1 cellular context compared by ENCODE assay signal in genomic region chr19:57947419-57948134, GRCh38.
A peak's percentile ranks its signal among the peaks of the same experiment; 100 is the strongest.
TF ChIP-seq lines count a peak whose summit lies in the region.

ZNF256 (minus strand) TSS chr19:57947706; CDS start chr19:57947474, 232 bp downstream.

TF ChIP-seq in HepG2, 621 proteins besides CTCF, POLR2A, EP300 and RAD21 (continued from another document and continues in another):
- peak; percentile 53; the same call in 1 of the 2 replicates for TF ChIP-seq ZNF362 (CRISPR knock-in tag; IDR thresholded peaks at IDR 0.05; ENCODE audit: borderline replicate concordance)
- TF ChIP-seq ONECUT2 (CRISPR knock-in tag; IDR thresholded peaks at IDR 0.05): no peak
- TF ChIP-seq CREB1 (IDR thresholded peaks at IDR 0.05): peak; percentile 57; the same call in 1 of the 2 replicates
- TF ChIP-seq CREB1 (CRISPR knock-in tag; IDR thresholded peaks at IDR 0.05): peak; percentile 76; the same call in 1 of the 2 replicates
- peak; percentile 55; the same call in 1 of the 2 replicates for TF ChIP-seq DRAP1 (CRISPR knock-in tag; IDR thresholded peaks at IDR 0.05)
- 0 out of 2 replicates have a peak, but pooled peaks have one; percentile 56 for TF ChIP-seq ZKSCAN8 (CRISPR knock-in tag; IDR thresholded peaks at IDR 0.05; ENCODE audit: borderline replicate concordance)
- TF ChIP-seq SALL2 (CRISPR knock-in tag; IDR thresholded peaks at IDR 0.05): peak; percentile 70; the same call in 1 of the 2 replicates
- TF ChIP-seq KDM5B (CRISPR knock-in tag; IDR thresholded peaks at IDR 0.05; ENCODE audit: borderline replicate concordance): no peak; the same call in 1 of the 2 replicates
- 0 out of 2 replicates have a peak, but pooled peaks have one; percentile 23 for TF ChIP-seq ZBTB7B (CRISPR knock-in tag; IDR thresholded peaks at IDR 0.05)
- TF ChIP-seq GATA4 (IDR thresholded peaks at IDR 0.05; ENCODE audit: borderline replicate concordance, low read depth): no peak
- 0 out of 2 replicates have a peak, but pooled peaks have one; percentile 69 for TF ChIP-seq ZNF83 (CRISPR knock-in tag; IDR thresholded peaks at IDR 0.05; ENCODE audit: borderline replicate concordance)
- TF ChIP-seq AHR (CRISPR knock-in tag; IDR thresholded peaks at IDR 0.05): peak; percentile 79; the same call in 1 of the 2 replicates
- 0 out of 2 replicates have a peak, but pooled peaks have one; percentile 28 for TF ChIP-seq IRX3 (CRISPR knock-in tag; IDR thresholded peaks at IDR 0.05; ENCODE audit: borderline replicate concordance, low read depth)
- TF ChIP-seq MXI1 (IDR thresholded peaks at IDR 0.05; ENCODE audit: borderline replicate concordance, low read depth, low read length): peak; percentile 57; the same call in 1 of the 3 replicates
- peak; percentile 30; the same call in 1 of the 2 replicates for TF ChIP-seq ZNF644 (CRISPR knock-in tag; IDR thresholded peaks at IDR 0.05; ENCODE audit: low read depth)
- no peak for TF ChIP-seq PRMT3 (CRISPR knock-in tag; IDR thresholded peaks at IDR 0.05; ENCODE audit: borderline replicate concordance, low read depth)
- TF ChIP-seq ZNF441 (CRISPR knock-in tag; IDR thresholded peaks at IDR 0.05; ENCODE audit: borderline replicate concordance): peak; percentile 56; the same call in 1 of the 2 replicates
- TF ChIP-seq ZNF414 (CRISPR knock-in tag; IDR thresholded peaks at IDR 0.05): peak; percentile 68; the same call in 1 of the 2 replicates
- peak in 1 of 2 experiments; percentile 88; a peak in 3 of 4 replicates for TF ChIP-seq HMGXB4 (CRISPR knock-in tag; IDR thresholded peaks at IDR 0.05; ENCODE audit: borderline replicate concordance in 1 of 2, low read depth in 1 of 2)
- TF ChIP-seq ZNF230 (CRISPR knock-in tag; IDR thresholded peaks at IDR 0.05): no peak
- no peak for TF ChIP-seq ZNF543 (CRISPR knock-in tag; IDR thresholded peaks at IDR 0.05)
- TF ChIP-seq JDP2 (CRISPR knock-in tag; IDR thresholded peaks at IDR 0.05; ENCODE audit: borderline replicate concordance): no peak
- TF ChIP-seq ZBED4 (CRISPR knock-in tag; IDR thresholded peaks at IDR 0.05; ENCODE audit: borderline replicate concordance): 0 out of 2 replicates have a peak, but pooled peaks have one; percentile 27
- peak; percentile 96 for TF ChIP-seq TFDP1 (CRISPR knock-in tag; IDR thresholded peaks at IDR 0.05; ENCODE audit: borderline replicate concordance)
- peak; percentile 42; the same call in 1 of the 2 replicates for TF ChIP-seq ZBTB40 (IDR thresholded peaks at IDR 0.05)
- TF ChIP-seq ZBTB40 (CRISPR knock-in tag; IDR thresholded peaks at IDR 0.05): peak; percentile 52
- no peak for TF ChIP-seq HOXA9 (CRISPR knock-in tag; IDR thresholded peaks at IDR 0.05; ENCODE audit: borderline replicate concordance)
- peak; percentile 53; the same call in 1 of the 2 replicates for TF ChIP-seq MYPOP (CRISPR knock-in tag; IDR thresholded peaks at IDR 0.05)
- peak; percentile 49; the same call in 1 of the 2 replicates for TF ChIP-seq PATZ1 (CRISPR knock-in tag; IDR thresholded peaks at IDR 0.05)
- peak; percentile 74 for TF ChIP-seq SIN3B (IDR thresholded peaks at IDR 0.05; ENCODE audit: low read length)
- peak; percentile 63; the same call in 1 of the 2 replicates for TF ChIP-seq SALL1 (CRISPR knock-in tag; IDR thresholded peaks at IDR 0.05)
- peak; percentile 89; the same call in 1 of the 2 replicates for TF ChIP-seq SIN3A (IDR thresholded peaks at IDR 0.05; ENCODE audit: borderline replicate concordance, low read depth, low read length)
- 0 out of 2 replicates have a peak, but pooled peaks have one; percentile 26 for TF ChIP-seq ZNF792 (CRISPR knock-in tag; IDR thresholded peaks at IDR 0.05)
